Comparison of ENCODE assay signal across 1 cellular context in the genomic region with DNA sequence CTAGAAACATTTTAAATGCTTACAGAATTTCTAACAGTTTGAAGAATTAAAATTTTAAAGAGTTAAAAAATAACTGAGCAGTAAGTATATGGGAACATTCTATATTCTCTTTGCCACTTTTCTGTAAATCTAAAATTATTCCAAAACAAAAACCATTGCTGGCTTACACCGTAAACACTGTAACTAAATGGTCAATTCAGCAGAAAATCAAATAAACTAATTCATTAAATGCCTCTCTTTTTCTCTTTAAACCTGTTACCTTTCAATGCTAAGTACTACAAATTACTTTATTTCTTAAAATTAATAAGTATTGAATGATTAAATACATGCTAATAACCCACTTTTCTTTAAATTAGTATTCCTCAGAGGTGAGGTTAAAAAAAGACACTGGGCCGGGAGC.
TF ChIP-seq lines count a peak whose summit lies in the region.

No MANE protein-coding gene starts in this region.

TF ChIP-seq in HepG2, 621 proteins besides CTCF, POLR2A, EP300 and RAD21:
- TF ChIP-seq ZNF251 (CRISPR knock-in tag; IDR thresholded peaks at IDR 0.05) (no peak), MAFK (conservative IDR thresholded peaks at IDR 0.05 in 1 of 2, IDR thresholded peaks at IDR 0.05 in 1 of 2; ENCODE audit: low read length in 2 of 2) (peak; percentile 28 to 62; a peak in 2 of 4 replicates), NCOR1 (IDR thresholded peaks at IDR 0.05; ENCODE audit: borderline replicate concordance, low read length) (no peak), FOXK1 (CRISPR knock-in tag; IDR thresholded peaks at IDR 0.05; ENCODE audit: borderline replicate concordance, low read depth) (no peak), HMGA1 (CRISPR knock-in tag; conservative IDR thresholded peaks at IDR 0.05) (no peak), CCDC6 (CRISPR knock-in tag; IDR thresholded peaks at IDR 0.05) (no peak), ZNF33A (CRISPR knock-in tag; IDR thresholded peaks at IDR 0.05; ENCODE audit: borderline replicate concordance) (no peak), NR2C2 (CRISPR knock-in tag; IDR thresholded peaks at IDR 0.05; ENCODE audit: borderline replicate concordance) (no peak), ZNF124 (CRISPR knock-in tag; IDR thresholded peaks at IDR 0.05) (no peak), ONECUT2 (CRISPR knock-in tag; IDR thresholded peaks at IDR 0.05) (no peak), MAFF (IDR thresholded peaks at IDR 0.05; ENCODE audit: low read depth, low read length) (0 out of 2 replicates have a peak, but pooled peaks have one; percentile 27), CENPX (CRISPR knock-in tag; IDR thresholded peaks at IDR 0.05) (no peak), RBAK (CRISPR knock-in tag; IDR thresholded peaks at IDR 0.05) (no peak)
- TF ChIP-seq, protein P1, sequence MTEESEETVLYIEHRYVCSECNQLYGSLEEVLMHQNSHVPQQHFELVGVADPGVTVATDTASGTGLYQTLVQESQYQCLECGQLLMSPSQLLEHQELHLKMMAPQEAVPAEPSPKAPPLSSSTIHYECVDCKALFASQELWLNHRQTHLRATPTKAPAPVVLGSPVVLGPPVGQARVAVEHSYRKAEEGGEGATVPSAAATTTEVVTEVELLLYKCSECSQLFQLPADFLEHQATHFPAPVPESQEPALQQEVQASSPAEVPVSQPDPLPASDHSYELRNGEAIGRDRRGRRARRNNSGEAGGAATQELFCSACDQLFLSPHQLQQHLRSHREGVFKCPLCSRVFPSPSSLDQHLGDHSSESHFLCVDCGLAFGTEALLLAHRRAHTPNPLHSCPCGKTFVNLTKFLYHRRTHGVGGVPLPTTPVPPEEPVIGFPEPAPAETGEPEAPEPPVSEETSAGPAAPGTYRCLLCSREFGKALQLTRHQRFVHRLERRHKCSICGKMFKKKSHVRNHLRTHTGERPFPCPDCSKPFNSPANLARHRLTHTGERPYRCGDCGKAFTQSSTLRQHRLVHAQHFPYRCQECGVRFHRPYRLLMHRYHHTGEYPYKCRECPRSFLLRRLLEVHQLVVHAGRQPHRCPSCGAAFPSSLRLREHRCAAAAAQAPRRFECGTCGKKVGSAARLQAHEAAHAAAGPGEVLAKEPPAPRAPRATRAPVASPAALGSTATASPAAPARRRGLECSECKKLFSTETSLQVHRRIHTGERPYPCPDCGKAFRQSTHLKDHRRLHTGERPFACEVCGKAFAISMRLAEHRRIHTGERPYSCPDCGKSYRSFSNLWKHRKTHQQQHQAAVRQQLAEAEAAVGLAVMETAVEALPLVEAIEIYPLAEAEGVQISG (CRISPR knock-in tag; IDR thresholded peaks at IDR 0.05), result no peak
